In the genomic region with DNA sequence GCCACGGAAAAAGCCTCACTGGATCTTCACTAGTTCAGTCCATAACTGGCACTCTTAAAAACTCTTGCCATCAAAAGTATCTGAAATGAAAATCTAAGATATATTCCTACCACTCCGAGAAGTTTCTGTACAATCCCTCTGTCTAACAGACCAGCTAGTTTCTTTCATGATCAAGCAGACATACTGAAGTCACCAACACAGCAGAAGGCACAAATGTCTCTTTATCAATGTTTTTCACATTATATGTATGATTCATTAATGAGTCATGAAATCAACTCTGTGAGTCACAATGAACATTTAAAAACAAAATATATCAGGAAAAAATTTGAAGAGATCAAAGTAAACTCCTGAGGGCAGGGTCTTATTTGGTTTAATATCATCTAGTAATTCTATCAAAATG, we compare ENCODE assay signal across 1 cellular context.
TF ChIP-seq lines count a peak whose summit lies in the region.

No MANE protein-coding gene starts in this region.

TF ChIP-seq in HCT116, 20 proteins besides CTCF, POLR2A, EP300 and RAD21:
- no peak for TF ChIP-seq MAX (IDR thresholded peaks at IDR 0.05)
- no peak for TF ChIP-seq ZBTB33 (IDR thresholded peaks at IDR 0.05; ENCODE audit: extremely low read depth, insufficient replicate concordance, low read length)
- TF ChIP-seq FOSL1 (IDR thresholded peaks at IDR 0.05; ENCODE audit: low read depth): peak; percentile 98
- TF ChIP-seq EGR1 (IDR thresholded peaks at IDR 0.05; ENCODE audit: low read depth): 0 out of 2 replicates have a peak, but pooled peaks have one; percentile 15
- no peak for TF ChIP-seq YY1 (IDR thresholded peaks at IDR 0.05; ENCODE audit: extremely low read depth, insufficient replicate concordance, low read depth, low read length)
- peak; percentile 74 for TF ChIP-seq SRF (IDR thresholded peaks at IDR 0.05; ENCODE audit: low read depth)
- TF ChIP-seq SIN3A (IDR thresholded peaks at IDR 0.05; ENCODE audit: low read depth): 0 out of 2 replicates have a peak, but pooled peaks have one; percentile 27
- peak; percentile 71; the same call in 1 of the 2 replicates for TF ChIP-seq SP1 (IDR thresholded peaks at IDR 0.05; ENCODE audit: low read depth)
- no peak for TF ChIP-seq ZFX (IDR thresholded peaks at IDR 0.05)
- TF ChIP-seq ELF1 (IDR thresholded peaks at IDR 0.05; ENCODE audit: borderline replicate concordance, low read depth): no peak
- no peak for TF ChIP-seq TCF7L2 (IDR thresholded peaks at IDR 0.05; ENCODE audit: borderline replicate concordance, extremely low read depth, insufficient read depth, insufficient read length)
- TF ChIP-seq JUND (IDR thresholded peaks at IDR 0.05): peak; percentile 90
- peak; percentile 54 for TF ChIP-seq CEBPB (IDR thresholded peaks at IDR 0.05; ENCODE audit: low read depth)
- no peak for TF ChIP-seq EZH2phosphoT487 (IDR thresholded peaks at IDR 0.05; ENCODE audit: borderline replicate concordance)
- TF ChIP-seq, protein P1, sequence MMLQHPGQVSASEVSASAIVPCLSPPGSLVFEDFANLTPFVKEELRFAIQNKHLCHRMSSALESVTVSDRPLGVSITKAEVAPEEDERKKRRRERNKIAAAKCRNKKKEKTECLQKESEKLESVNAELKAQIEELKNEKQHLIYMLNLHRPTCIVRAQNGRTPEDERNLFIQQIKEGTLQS (IDR thresholded peaks at IDR 0.05): 0 out of 2 replicates have a peak, but pooled peaks have one; percentile 14
- TF ChIP-seq, protein P2, sequence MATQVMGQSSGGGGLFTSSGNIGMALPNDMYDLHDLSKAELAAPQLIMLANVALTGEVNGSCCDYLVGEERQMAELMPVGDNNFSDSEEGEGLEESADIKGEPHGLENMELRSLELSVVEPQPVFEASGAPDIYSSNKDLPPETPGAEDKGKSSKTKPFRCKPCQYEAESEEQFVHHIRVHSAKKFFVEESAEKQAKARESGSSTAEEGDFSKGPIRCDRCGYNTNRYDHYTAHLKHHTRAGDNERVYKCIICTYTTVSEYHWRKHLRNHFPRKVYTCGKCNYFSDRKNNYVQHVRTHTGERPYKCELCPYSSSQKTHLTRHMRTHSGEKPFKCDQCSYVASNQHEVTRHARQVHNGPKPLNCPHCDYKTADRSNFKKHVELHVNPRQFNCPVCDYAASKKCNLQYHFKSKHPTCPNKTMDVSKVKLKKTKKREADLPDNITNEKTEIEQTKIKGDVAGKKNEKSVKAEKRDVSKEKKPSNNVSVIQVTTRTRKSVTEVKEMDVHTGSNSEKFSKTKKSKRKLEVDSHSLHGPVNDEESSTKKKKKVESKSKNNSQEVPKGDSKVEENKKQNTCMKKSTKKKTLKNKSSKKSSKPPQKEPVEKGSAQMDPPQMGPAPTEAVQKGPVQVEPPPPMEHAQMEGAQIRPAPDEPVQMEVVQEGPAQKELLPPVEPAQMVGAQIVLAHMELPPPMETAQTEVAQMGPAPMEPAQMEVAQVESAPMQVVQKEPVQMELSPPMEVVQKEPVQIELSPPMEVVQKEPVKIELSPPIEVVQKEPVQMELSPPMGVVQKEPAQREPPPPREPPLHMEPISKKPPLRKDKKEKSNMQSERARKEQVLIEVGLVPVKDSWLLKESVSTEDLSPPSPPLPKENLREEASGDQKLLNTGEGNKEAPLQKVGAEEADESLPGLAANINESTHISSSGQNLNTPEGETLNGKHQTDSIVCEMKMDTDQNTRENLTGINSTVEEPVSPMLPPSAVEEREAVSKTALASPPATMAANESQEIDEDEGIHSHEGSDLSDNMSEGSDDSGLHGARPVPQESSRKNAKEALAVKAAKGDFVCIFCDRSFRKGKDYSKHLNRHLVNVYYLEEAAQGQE (IDR thresholded peaks at IDR 0.05; ENCODE audit: low read depth): no peak
- no peak for TF ChIP-seq EZH2 (IDR thresholded peaks at IDR 0.05)
- peak; percentile 53; the same call in 1 of the 2 replicates for TF ChIP-seq CBX3 (IDR thresholded peaks at IDR 0.05; ENCODE audit: low read depth)
- no peak for TF ChIP-seq POLR2AphosphoS5 (IDR thresholded peaks at IDR 0.05; ENCODE audit: low read depth, low read length)
- TF ChIP-seq ZNF274 (IDR thresholded peaks at IDR 0.05; ENCODE audit: low read depth, low read length): no peak
TF ChIP-seq in HCT116: peak in this region for 9.
